13 cellular contexts compared by ENCODE assay signal in genomic region chr9:70587143-70587710, GRCh38.
DNase-seq lines count a peak whose midpoint lies in the region; ATAC-seq, FAIRE-seq and TF ChIP-seq lines count a peak whose summit lies in the region.
"Had no signal": no experiment of that assay in that cellular context is flagged by ENCODE, and none has a peak within 500 bp of the region (broad histone marks: within the 10 kb centered on the region; RNA-seq: fewer than 3 reads in every experiment).

No MANE protein-coding gene starts in this region.

- DNase-seq in AG20443 (ENCODE audit: low spot score): peak; percentile 66
- peak; percentile 86 for DNase-seq in amniotic epithelial cell (ENCODE audit: low read depth)
- peak; percentile 40 for DNase-seq in pulmonary artery endothelial cell (ENCODE audit: low read depth, low spot score)
- no peak for DNase-seq in NCI-H1105 treated with DMSO at 0.1 percent for 48 hours (lab: John Stamatoyannopoulos, UW)
- DNase-seq in stimulated activated CD4-positive, alpha-beta T cell treated with anti-CD3 and anti-CD28 coated beads, Interleukin-2, amount 100 ng/mL, for 48 hours: no peak
- no peak for DNase-seq in small intestine
- no peak for DNase-seq in CD4-positive, alpha-beta memory T cell
- DNase-seq: activated gamma-delta T cell treated with Interleukin-2 at 50 U/mL for 16 hours, NCI-H524 had no signal

- no peak for TF ChIP-seq POLR2A in gastroesophageal sphincter (IDR thresholded peaks at IDR 0.05)

- CTCF ChIA-PET in CD4-positive, alpha-beta memory T cell (lab: Charles Lee; ENCODE audit: partially characterized antibody): interaction anchor here (2.1 kb wide), 1 partner anchor 15 kb away, joined by 7 read pairs; no protein-coding TSS in a partner anchor

- H3K27me3 ChIP-seq in gastroesophageal sphincter (no peaks in the 10 kb centered on the region), small intestine (ENCODE audit: control insufficient read depth in 2 of 2, insufficient read depth in 2 of 2, low read length in 2 of 2) (no peaks in the 10 kb centered on the region)
- H3K27me3 ChIP-seq in CD4-positive, alpha-beta memory T cell (ENCODE audit: insufficient read depth, low read length): no peaks in the 10 kb centered on the region

- no peak overlapping the region for H3K27ac Mint-ChIP-seq in CD4-positive, alpha-beta memory T cell
- H3K27ac Mint-ChIP-seq: IgD-negative memory B cell had no signal

- peaks cover 0 to 3% of the 10 kb centered on the region in 2 donors for H3K27me3 Mint-ChIP-seq in CD4-positive, alpha-beta memory T cell

- H3K9me3 ChIP-seq in gastroesophageal sphincter (no peaks in the 10 kb centered on the region), small intestine (ENCODE audit: control insufficient read depth, low read depth) (no peaks in the 10 kb centered on the region)
- no peaks in the 10 kb centered on the region for H3K9me3 ChIP-seq in CD4-positive, alpha-beta memory T cell (ENCODE audit: control insufficient read depth in 1 of 2, low read length in 2 of 2)

- H3K4me1 Mint-ChIP-seq in CD4-positive, alpha-beta memory T cell: no peaks in the 10 kb centered on the region
- H3K4me1 Mint-ChIP-seq: IgD-negative memory B cell had no signal

- WGBS in gastroesophageal sphincter (ENCODE audit: low coverage in 1 of 2), 2 donors: 15 to 38% methylated on average over 2 to 3 of the region's 3 CpGs
- 62 to 83% (median 78%) methylated on average over 3 of the region's 3 CpGs for WGBS in small intestine, 3 donors

- POLR2A ChIA-PET in CD4-positive, alpha-beta memory T cell (lab: Charles Lee; ENCODE audit: partially characterized antibody): no interaction called here

- TF ChIP-seq EP300 in gastroesophageal sphincter (IDR thresholded peaks at IDR 0.05): no peak

- intact Hi-C loops in CD4-positive, alpha-beta memory T cell (cut with micrococcal nuclease): no loop called here

- H3K27ac ChIP-seq in gastroesophageal sphincter (peak overlapping the region; percentile 85 to 90 (median 88)), small intestine (ENCODE audit: low read depth in 1 of 2, low read length in 1 of 2) (peak overlapping the region in 1 of 2 donors; percentile 81)
- H3K27ac ChIP-seq in CD4-positive, alpha-beta memory T cell (ENCODE audit: low read depth, low read length): no peak overlapping the region
- H3K27ac ChIP-seq: foreskin keratinocyte had no signal

- H3K36me3 ChIP-seq in gastroesophageal sphincter: no peaks in the 10 kb centered on the region
- no peaks in the 10 kb centered on the region for H3K36me3 ChIP-seq in small intestine (ENCODE audit: control insufficient read depth in 2 of 2, insufficient read depth in 2 of 2, low read length in 2 of 2)
- no peaks in the 10 kb centered on the region for H3K36me3 ChIP-seq in CD4-positive, alpha-beta memory T cell (ENCODE audit: insufficient read depth, low read length)

- no peaks in the 10 kb centered on the region for H3K36me3 Mint-ChIP-seq in CD4-positive, alpha-beta memory T cell
- H3K36me3 Mint-ChIP-seq: IgD-negative memory B cell had no signal

- peak; percentile 40 for ATAC-seq in gastroesophageal sphincter
- ATAC-seq: foreskin keratinocyte had no signal

- no peak for TF ChIP-seq CTCF in gastroesophageal sphincter (IDR thresholded peaks at IDR 0.05)

- FAIRE-seq in small intestine (lab: Jason Lieb, UNC): no peak
- FAIRE-seq: TTC549 had no signal

- H3K4me3 Mint-ChIP-seq in CD4-positive, alpha-beta memory T cell: no peak overlapping the region
- H3K4me3 Mint-ChIP-seq: IgD-negative memory B cell had no signal

- no peak overlapping the region for H3K4me3 ChIP-seq in gastroesophageal sphincter
- no peak overlapping the region for H3K4me3 ChIP-seq in small intestine (ENCODE audit: low read depth in 1 of 2, low read length in 2 of 2)
- H3K4me3 ChIP-seq in CD4-positive, alpha-beta memory T cell (ENCODE audit: low read length in 2 of 2): no peak overlapping the region

- H3K4me1 ChIP-seq in gastroesophageal sphincter (peaks cover 37 to 60% (median 43%) of the 10 kb centered on the region in 3 donors), small intestine (ENCODE audit: control insufficient read depth in 2 of 2, insufficient read depth in 1 of 2, low read depth in 1 of 2, low read length in 1 of 2) (no peaks in the 10 kb centered on the region)
- H3K4me1 ChIP-seq in CD4-positive, alpha-beta memory T cell (ENCODE audit: insufficient read depth, low read length): no peaks in the 10 kb centered on the region

- H3K9me3 Mint-ChIP-seq in CD4-positive, alpha-beta memory T cell: no peaks in the 10 kb centered on the region

Comparison
In these comparisons a context has a peak if more than half of its experiments do, and no peak if none do; other contexts are left out.
1. DNase-seq: peak in AG20443 (single experiment), amniotic epithelial cell (single experiment) and pulmonary artery endothelial cell (single experiment); none in NCI-H1105 treated with DMSO at 0.1 percent for 48 hours (single experiment), stimulated activated CD4-positive, alpha-beta T cell treated with anti-CD3 and anti-CD28 coated beads, Interleukin-2, amount 100 ng/mL, for 48 hours (0 of 2), small intestine (single experiment) and CD4-positive, alpha-beta memory T cell (0 of 5).